Comparison of ENCODE assay signal across 8 cellular contexts in the genomic region with DNA sequence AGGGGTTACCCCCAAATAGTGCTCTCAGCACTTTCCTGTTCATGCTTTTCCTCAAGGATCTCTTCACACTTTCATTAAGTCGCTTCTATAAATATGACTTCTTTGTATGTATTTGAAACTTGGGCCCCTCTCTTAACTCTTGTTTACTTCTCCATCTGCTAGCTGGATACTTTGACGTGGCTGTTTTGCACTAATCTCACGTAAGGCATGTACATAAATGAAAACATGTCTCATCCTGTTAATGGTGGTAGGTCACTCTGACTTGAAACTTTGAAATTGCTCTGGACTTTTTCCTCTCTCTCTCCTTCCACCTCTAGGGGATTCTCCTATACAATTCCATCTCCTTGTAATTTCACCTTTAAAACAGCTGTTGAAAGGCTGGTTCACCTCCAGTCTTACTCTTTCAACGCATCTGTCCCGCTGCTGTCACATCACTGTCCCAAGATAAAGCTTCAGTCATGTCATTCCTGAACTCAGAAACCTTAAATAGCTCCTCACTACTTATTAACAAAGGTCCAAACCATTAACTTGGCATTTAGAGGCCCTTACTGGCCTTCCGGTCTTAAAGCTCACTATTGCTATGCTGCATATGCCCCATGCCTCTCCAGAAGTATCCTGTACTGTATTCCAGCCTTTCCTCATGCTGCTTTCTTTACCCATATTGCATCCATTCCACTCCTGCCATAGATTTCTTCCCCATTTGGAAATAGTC. TPM values are rescaled to one million over a fixed set of nuclear protein-coding genes. Genes with fewer than 3 reads are reported as not detected.
DNase-seq lines count a peak whose midpoint lies in the region; ATAC-seq and TF ChIP-seq lines count a peak whose summit lies in the region.

No MANE protein-coding gene starts in this region.

- 19% methylated on average over 6 of the region's 6 CpGs for WGBS in right cardiac atrium

- H3K9me3 ChIP-seq in HAP-1 (no peaks in the 10 kb centered on the region), WERI-Rb-1 (ENCODE audit: severe bottlenecking) (no peaks in the 10 kb centered on the region), right cardiac atrium (ENCODE audit: control insufficient read depth, low read length) (no peaks in the 10 kb centered on the region)

- H3K36me3 ChIP-seq in HAP-1 (replicated peaks) (peaks cover 9% of the 10 kb centered on the region; the same call in 1 of the 2 replicates), WERI-Rb-1 (peaks cover 11% of the 10 kb centered on the region)

- H3K27me3 ChIP-seq in HAP-1 (ENCODE audit: low read depth) (no peaks in the 10 kb centered on the region), WERI-Rb-1 (ENCODE audit: insufficient read depth, low read depth, severe bottlenecking) (no peaks in the 10 kb centered on the region), right cardiac atrium (ENCODE audit: control insufficient read depth, insufficient read depth) (no peaks in the 10 kb centered on the region)

- H3K27ac ChIP-seq in WERI-Rb-1, result no peak overlapping the region
- peak overlapping the region; percentile 46 for H3K27ac ChIP-seq in right cardiac atrium (ENCODE audit: low read length)
- H3K27ac ChIP-seq in skin epidermis, result peak overlapping the region in 19 of 21 experiments; percentile 93 to 100 (median 99)

- in situ Hi-C loops in HAP-1 (cut with MboI; ENCODE audit: low sequenced_read_pairs), result no loop called here

- intact Hi-C loops in right cardiac atrium (cut with DNase I), result loop anchor here in 2 of 4 donors (5.0 to 10.0 kb wide), 2 partner anchors 64 to 66 kb away; partner anchors contain the start of gene SLC30A4 (in 2 of the 2)

- TF ChIP-seq CTCF in WERI-Rb-1 (IDR thresholded peaks at IDR 0.05; ENCODE audit: low read depth, low read length), result no peak

- no peak for ATAC-seq in right cardiac atrium
- no peak for ATAC-seq in GM21515 (IDR thresholded peaks at IDR 0.05; ENCODE audit: unreplicated experiment)

- DNase-seq in HAP-1 (ENCODE audit: low spot score in 2 of 2), result no peak
- no peak for DNase-seq in WERI-Rb-1
- no peak for DNase-seq in right cardiac atrium
- no peak for DNase-seq in NCI-H146 treated with DMSO at 0.1 percent for 48 hours (lab: John Stamatoyannopoulos, UW; ENCODE audit: unreplicated experiment)
- DNase-seq in KG1 (lab: John Stamatoyannopoulos, UW), result no peak
- DNase-seq in mesenteric fat pad (ENCODE audit: low spot score), result no peak

- peaks cover 15% of the 10 kb centered on the region for H3K4me1 ChIP-seq in HAP-1
- H3K4me1 ChIP-seq in right cardiac atrium (ENCODE audit: control insufficient read depth, insufficient read depth, low read length), result peaks cover 4% of the 10 kb centered on the region

- H3K4me3 ChIP-seq in HAP-1 (peak overlapping the region; percentile 75), WERI-Rb-1 (ENCODE audit: low read depth, low read length) (peak overlapping the region; percentile 87), right cardiac atrium (ENCODE audit: low read length) (peak overlapping the region; percentile 77), skin epidermis (peak overlapping the region; percentile 58 to 84 (median 81))

RNA-seq across cellular contexts. Expression of gene BLOC1S6, which starts 1.2 kb away (rescaled TPM):
- 10 to 100 TPM; 33.5 to 37.8 (median 35.4) TPM for total RNA-seq in right cardiac atrium
- 18.5 TPM for polyA plus RNA-seq in right cardiac atrium
- total RNA-seq in mesenteric fat pad, result 66.8 TPM

RNA-seq across cellular contexts. Expression of gene SQOR, which starts 46.5 kb away (rescaled TPM):
- total RNA-seq in right cardiac atrium (10 to 100 TPM; 18.2 to 23.6 (median 20.5) TPM), mesenteric fat pad (62.1 TPM)
- polyA plus RNA-seq in right cardiac atrium, result 16.0 TPM
